8 cellular contexts compared by ENCODE assay signal in the genomic region with DNA sequence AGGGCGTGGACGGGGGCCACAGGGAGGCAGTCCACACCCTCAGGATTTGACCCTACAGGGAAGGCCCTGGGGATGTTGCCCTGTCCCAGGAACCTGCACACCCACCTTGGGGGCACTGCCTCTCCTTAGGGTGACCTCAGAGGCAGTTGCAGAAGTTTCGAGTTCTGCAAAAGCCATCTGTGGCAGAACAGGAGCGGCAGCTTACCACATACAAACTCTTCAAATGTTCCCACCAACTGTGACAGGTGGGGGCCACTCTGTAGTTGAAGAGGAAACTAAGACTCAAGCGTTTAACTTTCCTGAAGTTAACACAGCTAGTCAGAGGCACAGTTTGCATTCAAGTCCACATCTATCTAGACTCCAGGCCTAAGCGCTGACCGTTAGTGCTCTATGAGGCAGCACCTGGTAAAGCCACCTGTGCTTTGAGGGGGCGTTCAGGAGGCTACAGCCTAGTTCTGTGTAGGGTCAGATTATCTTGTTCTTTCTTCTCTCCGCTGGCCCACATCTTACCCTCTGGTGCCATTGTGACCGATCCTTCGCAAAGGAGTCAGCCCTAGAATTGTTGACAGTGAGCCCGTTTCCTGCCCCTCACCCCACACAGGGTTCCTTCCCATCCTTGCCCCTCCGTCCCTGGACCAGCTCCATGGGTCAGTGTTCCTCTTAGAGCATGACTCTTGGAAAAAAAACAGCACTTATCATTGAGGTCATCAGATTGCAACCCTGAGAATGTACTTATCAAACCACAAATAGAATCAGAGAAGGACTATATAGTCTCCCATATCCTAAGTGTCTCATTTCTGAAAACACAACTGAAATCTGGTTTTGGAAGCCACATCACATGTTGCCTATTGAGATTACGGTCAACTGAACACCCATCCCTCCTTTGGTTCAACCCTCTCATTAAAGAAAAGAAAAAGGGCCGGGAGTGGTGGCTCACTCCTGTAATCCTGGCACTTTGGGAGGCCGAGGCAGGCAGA. TPM values are rescaled to one million over a fixed set of nuclear protein-coding genes. Genes with fewer than 3 reads are reported as not detected.
DNase-seq lines count a peak whose midpoint lies in the region; ATAC-seq and TF ChIP-seq lines count a peak whose summit lies in the region.

No MANE protein-coding gene starts in this region.

- no peak for TF ChIP-seq CTCF in parathyroid adenoma (IDR thresholded peaks at IDR 0.05)

- H3K4me2 ChIP-seq in parathyroid adenoma (ENCODE audit: low read length) = peak overlapping the region; percentile 24

- H3K4me3 ChIP-seq in parathyroid adenoma (ENCODE audit: low read depth, low read length) = no peak overlapping the region

- peaks cover 48% of the 10 kb centered on the region for H3K79me2 ChIP-seq in parathyroid adenoma

- H2AFZ ChIP-seq in parathyroid adenoma = no peak overlapping the region

- DNase-seq in SIG-M5 (lab: John Stamatoyannopoulos, UW) (peak; percentile 15), HT-29 (ENCODE audit: low spot score) (no peak), anterior cingulate cortex (lab: John Stamatoyannopoulos, UW) (no peak)
- no peak for DNase-seq in stimulated activated CD4-positive, alpha-beta T cell treated with anti-CD3 and anti-CD28 coated beads, Interleukin-4, amount 100 ng/mL, for 4 hours

- no peaks in the 10 kb centered on the region for H3K9me3 ChIP-seq in parathyroid adenoma (ENCODE audit: control insufficient read depth, low read length)

- peaks cover 58% of the 10 kb centered on the region for H3K4me1 ChIP-seq in parathyroid adenoma

- ATAC-seq in GM18511 (IDR thresholded peaks at IDR 0.05; ENCODE audit: unreplicated experiment) (peak; percentile 72), HG02610 (IDR thresholded peaks at IDR 0.05; ENCODE audit: unreplicated experiment) (peak; percentile 71), HG02763 (IDR thresholded peaks at IDR 0.05; ENCODE audit: unreplicated experiment) (no peak)

- no peak overlapping the region for H3K9ac ChIP-seq in parathyroid adenoma

- no peaks in the 10 kb centered on the region for H3K27me3 ChIP-seq in parathyroid adenoma (ENCODE audit: control insufficient read depth, insufficient read depth, low read length)

- H3K27ac ChIP-seq in parathyroid adenoma = peak overlapping the region; percentile 69

- no peaks in the 10 kb centered on the region for H3K36me3 ChIP-seq in parathyroid adenoma (ENCODE audit: control insufficient read depth, insufficient read depth, low read length)

RNA-seq across cellular contexts. Expression of a gene that starts 45.4 kb away (rescaled TPM):
- total RNA-seq in HT-29 (2014; rRNA removed; shearing (Covaris generic)) = 219 and 251 TPM in 2 replicates
